7 cellular contexts compared by ENCODE assay signal in the genomic region with DNA sequence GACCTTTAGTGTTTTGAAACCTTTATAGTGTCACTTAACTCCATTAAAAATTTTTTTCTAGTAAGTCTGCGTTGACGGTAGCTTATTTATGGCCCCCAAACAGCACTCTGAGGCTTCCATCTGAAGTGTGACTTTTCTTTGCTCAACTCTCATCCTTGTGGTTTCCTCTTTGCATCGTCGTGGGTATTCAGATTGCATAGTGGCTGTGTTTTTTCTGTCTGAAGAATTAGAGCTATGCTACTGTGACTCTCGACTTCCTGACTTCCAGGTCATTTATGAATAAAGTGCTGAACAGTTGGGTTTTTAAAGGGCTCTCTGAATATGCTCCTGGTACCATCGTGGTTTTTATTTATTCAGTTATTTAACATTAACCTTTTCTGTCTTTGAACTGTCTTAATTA. TPM values are rescaled to one million over a fixed set of nuclear protein-coding genes. Genes with fewer than 3 reads are reported as not detected.
DNase-seq lines count a peak whose midpoint lies in the region; ATAC-seq and TF ChIP-seq lines count a peak whose summit lies in the region.

No MANE protein-coding gene starts in this region.

- peaks cover 19 to 21% of the 10 kb centered on the region in 2 experiments for H3K4me1 ChIP-seq in neutrophil (ENCODE audit: control insufficient read depth in 1 of 2, insufficient read depth in 1 of 2, low read depth in 1 of 2, low read length in 1 of 2)
- no peaks in the 10 kb centered on the region for H3K4me1 ChIP-seq in foreskin keratinocyte

- H3K36me3 ChIP-seq in neutrophil: peaks cover 54% of the 10 kb centered on the region

- peaks cover 17% of the 10 kb centered on the region for H3K4me1 Mint-ChIP-seq in WTC11

- H3K27ac Mint-ChIP-seq in WTC11: peak overlapping the region; percentile 80

- CTCF ChIA-PET in WTC11 (lab: Charles Lee): no interaction called here

- H3K27ac ChIP-seq in neutrophil (peak overlapping the region; percentile 77), foreskin keratinocyte (no peak overlapping the region)

- H3K36me3 Mint-ChIP-seq in WTC11: peaks cover 97% of the 10 kb centered on the region

- TF ChIP-seq CTCF in WTC11 (IDR thresholded peaks at IDR 0.05) (no peak), neutrophil (IDR thresholded peaks at IDR 0.05) (no peak), foreskin keratinocyte (conservative IDR thresholded peaks at IDR 0.05) (no peak)

- H3K9me3 Mint-ChIP-seq in WTC11: no peaks in the 10 kb centered on the region

- no peaks in the 10 kb centered on the region for H3K9me3 ChIP-seq in neutrophil

- DNase-seq in WTC11 (ENCODE audit: low spot score) (no peak), superior temporal gyrus (ENCODE audit: extremely low spot score) (no peak), epidermal melanocyte (ENCODE audit: insufficient read length, low spot score) (no peak), foreskin keratinocyte (no peak)

- ATAC-seq in GM19023 (IDR thresholded peaks at IDR 0.05; ENCODE audit: unreplicated experiment) (peak; percentile 70), HG02852 (IDR thresholded peaks at IDR 0.05; ENCODE audit: unreplicated experiment) (peak; percentile 89), WTC11 (no peak), foreskin keratinocyte (no peak)

- H3K27me3 ChIP-seq in neutrophil (no peaks in the 10 kb centered on the region), foreskin keratinocyte (no peaks in the 10 kb centered on the region)

- no peak overlapping the region for H3K4me3 Mint-ChIP-seq in WTC11

- no peaks in the 10 kb centered on the region for H3K27me3 Mint-ChIP-seq in WTC11 (ENCODE audit: low read depth)

- H3K4me3 ChIP-seq in neutrophil (ENCODE audit: low read depth in 1 of 2, low read length in 1 of 2): no peak overlapping the region

- POLR2A ChIA-PET in WTC11 (lab: Charles Lee): no interaction called here

TF ChIP-seq in WTC11, 78 proteins besides CTCF, POLR2A, EP300 and RAD21:
- TF ChIP-seq E2F5 (CRISPR knock-in tag; IDR thresholded peaks at IDR 0.05) (no peak), ZNF232 (CRISPR knock-in tag; IDR thresholded peaks at IDR 0.05) (no peak), IRF1 (CRISPR knock-in tag; IDR thresholded peaks at IDR 0.05) (no peak), ZSCAN18 (CRISPR knock-in tag; IDR thresholded peaks at IDR 0.05) (no peak), TP53 (CRISPR knock-in tag; IDR thresholded peaks at IDR 0.05) (no peak), SMAD3 (CRISPR knock-in tag; IDR thresholded peaks at IDR 0.05; ENCODE audit: borderline replicate concordance) (no peak), ZNF416 (CRISPR knock-in tag; IDR thresholded peaks at IDR 0.05) (no peak), FOXP1 (CRISPR knock-in tag; IDR thresholded peaks at IDR 0.05; ENCODE audit: borderline replicate concordance) (no peak), RELA (CRISPR knock-in tag; IDR thresholded peaks at IDR 0.05; ENCODE audit: borderline replicate concordance) (no peak)
- TF ChIP-seq, protein P1, sequence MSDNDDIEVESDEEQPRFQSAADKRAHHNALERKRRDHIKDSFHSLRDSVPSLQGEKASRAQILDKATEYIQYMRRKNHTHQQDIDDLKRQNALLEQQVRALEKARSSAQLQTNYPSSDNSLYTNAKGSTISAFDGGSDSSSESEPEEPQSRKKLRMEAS (CRISPR knock-in tag; IDR thresholded peaks at IDR 0.05): no peak
TF ChIP-seq in WTC11: peak in this region for 0.

RNA-seq across cellular contexts. Expression of gene JADE1, which starts 44.9 kb away (rescaled TPM):
- 132 to 156 TPM (median 150 TPM) in 3 replicates for total RNA-seq in WTC11 (2021)
- 6.7 and 7.9 TPM in 2 replicates for total RNA-seq in foreskin keratinocyte
- polyA plus RNA-seq in foreskin keratinocyte: 2.3 and 2.9 TPM in 2 replicates

Comparison
In these comparisons a context has a peak if more than half of its experiments do, and no peak if none do; other contexts are left out.
1. ATAC-seq: peak in GM19023 (single experiment) and HG02852 (single experiment); none in WTC11 (single experiment) and foreskin keratinocyte (single experiment).
2. RNA of gene JADE1, which starts 44.9 kb away (total RNA-seq): 132 to 156 TPM in WTC11; 6.7 to 7.9 TPM in foreskin keratinocyte; every median in the first group is over 10 times any median in the second.